17 cellular contexts compared by ENCODE assay signal in genomic region chr15:28890711-28891495, GRCh38. TPM values are rescaled to one million over a fixed set of nuclear protein-coding genes. Genes with fewer than 3 reads are reported as not detected.
A peak's percentile ranks its signal among the peaks of the same experiment; 100 is the strongest.
DNase-seq lines count a peak whose midpoint lies in the region; ATAC-seq, FAIRE-seq and TF ChIP-seq lines count a peak whose summit lies in the region.
"Had no signal": no experiment of that assay in that cellular context is flagged by ENCODE, and none has a peak within 500 bp of the region (broad histone marks: within the 10 kb centered on the region; RNA-seq: fewer than 3 reads in every experiment).

No MANE protein-coding gene starts in this region.

- no peak overlapping the region for H2AFZ ChIP-seq in K562 (ENCODE audit: low read depth, low read length)
- no peak overlapping the region for H2AFZ ChIP-seq in neural progenitor cell (replicated peaks)

- WGBS in K562 (ENCODE audit: insufficient coverage, low coverage, missing lambda C conversion rate) = 70% methylated on average over 15 of the region's 15 CpGs

- H3K9me3 ChIP-seq in K562 (replicated peaks; ENCODE audit: control insufficient read depth, insufficient read depth, low read depth, low read length) (no peaks in the 10 kb centered on the region), neural progenitor cell (ENCODE audit: low read depth) (no peaks in the 10 kb centered on the region)
- H3K9me3 ChIP-seq: thoracic aorta had no signal

- POLR2A ChIA-PET in K562 (lab: Yijun Ruan, JAX) = interaction anchor here (0.6 to 3.0 kb wide), 3 partner anchors 8 to 20 kb away, joined by 3 to 11 read pairs (median 4); no protein-coding TSS in a partner anchor
- POLR2A ChIA-PET in RWPE1 (lab: Yijun Ruan, JAX; ENCODE audit: low non-redundant PET) = no interaction called here

- H3K36me3 ChIP-seq in K562 (ENCODE audit: control insufficient read depth, insufficient read depth, low read length) = no peaks in the 10 kb centered on the region
- no peaks in the 10 kb centered on the region for H3K36me3 ChIP-seq in neural progenitor cell
- H3K36me3 ChIP-seq: thoracic aorta had no signal

- H3K4me2 ChIP-seq in K562 (ENCODE audit: insufficient read depth, low read length) = peak overlapping the region; percentile 24; the same call in 1 of the 2 replicates
- no peak overlapping the region for H3K4me2 ChIP-seq in neural progenitor cell

- no peaks in the 10 kb centered on the region for H3K9me1 ChIP-seq in K562 (ENCODE audit: control insufficient read depth, insufficient read depth, low read length)

- H3K36me3 Mint-ChIP-seq in T-helper 2 cell treated with Interferon-gamma antibody and Interleukin-4, amounts not matched to agents 5 μg/mL and 100 μg/mL, for 36 hours (ENCODE audit: low read depth) = no peaks in the 10 kb centered on the region
- peaks cover 20% of the 10 kb centered on the region for H3K36me3 Mint-ChIP-seq in neural progenitor cell

- H3K4me3 ChIP-seq in K562 = no peak overlapping the region
- H3K4me3 ChIP-seq in neural progenitor cell = no peak overlapping the region
- H3K4me3 ChIP-seq: SK-N-MC, thoracic aorta had no signal

- peaks cover 7% of the 10 kb centered on the region; the same call in 1 of the 2 replicates for H4K20me1 ChIP-seq in K562 (replicated peaks; ENCODE audit: control insufficient read depth, insufficient read depth, low read length)
- peaks cover 34% of the 10 kb centered on the region for H4K20me1 ChIP-seq in neural progenitor cell (ENCODE audit: low read depth)

- H3K27me3 ChIP-seq in K562 (ENCODE audit: control insufficient read depth in 2 of 2, insufficient read depth in 2 of 2, low read length in 2 of 2) (no peaks in the 10 kb centered on the region), neural progenitor cell (peaks cover 7% of the 10 kb centered on the region)

- ATAC-seq in K562 = no peak
- no peak for ATAC-seq in HG02973 (IDR thresholded peaks at IDR 0.05; ENCODE audit: unreplicated experiment)
- ATAC-seq: esophagus mucosa had no signal

- FAIRE-seq in K562 (lab: Jason Lieb, UNC) = peak; percentile 42
- FAIRE-seq: small intestine had no signal

- no peaks in the 10 kb centered on the region for H3K9me3 Mint-ChIP-seq in T-helper 2 cell treated with Interferon-gamma antibody and Interleukin-4, amounts not matched to agents 5 μg/mL and 100 μg/mL, for 36 hours
- H3K9me3 Mint-ChIP-seq in neural progenitor cell = peaks cover 14% of the 10 kb centered on the region

- H3K9ac ChIP-seq in K562 (ENCODE audit: insufficient read depth in 1 of 2, low read depth in 2 of 2, low read length in 2 of 2) (0 out of 4 replicates have a peak overlapping the region, but pooled peaks of 1 of the 2 experiments have one; percentile 45), neural progenitor cell (no peak overlapping the region)

- TF ChIP-seq RAD21 in K562 (CRISPR knock-in tag; conservative IDR thresholded peaks at IDR 0.05 in 1 of 2, IDR thresholded peaks at IDR 0.05 in 1 of 2) = no peak

- TF ChIP-seq EP300 in K562 (IDR thresholded peaks at IDR 0.05; ENCODE audit: low read length) = no peak

- no peaks in the 10 kb centered on the region for H3F3A ChIP-seq in neural progenitor cell (ENCODE audit: low read depth)

- no peak overlapping the region for H3K27ac ChIP-seq in K562 (ENCODE audit: extremely low read depth, low read depth, low read length)
- no peak overlapping the region for H3K27ac ChIP-seq in neural progenitor cell
- H3K27ac ChIP-seq in RWPE1 = no peak overlapping the region
- H3K27ac ChIP-seq: SK-N-MC, thoracic aorta had no signal

- H3K4me3 Mint-ChIP-seq in T-helper 2 cell treated with Interferon-gamma antibody and Interleukin-4, amounts not matched to agents 5 μg/mL and 100 μg/mL, for 36 hours = peak overlapping the region; percentile 63
- H3K4me3 Mint-ChIP-seq in neural progenitor cell = no peak overlapping the region

- H3K4me1 ChIP-seq in K562 (replicated peaks in 1 of 2; ENCODE audit: control insufficient read depth in 2 of 2, insufficient read depth in 2 of 2, low read length in 2 of 2) (peaks cover 25 to 38% of the 10 kb centered on the region in 2 experiments), neural progenitor cell (peaks cover 15% of the 10 kb centered on the region)

- CTCF ChIA-PET in K562 (lab: Yijun Ruan, JAX; ENCODE audit: low intra/inter-chr PET ratio) (no interaction called here), RWPE1 (lab: Yijun Ruan, JAX) (no interaction called here)

- BruUV-seq in K562 (replicated peaks; lab: Mats Ljungman, UMichigan) = TSS peak; percentile 11

- TF ChIP-seq POLR2A in K562 (conservative IDR thresholded peaks at IDR 0.05) = no peak

- peaks cover 19% of the 10 kb centered on the region for H3K27me3 Mint-ChIP-seq in T-helper 2 cell treated with Interferon-gamma antibody and Interleukin-4, amounts not matched to agents 5 μg/mL and 100 μg/mL, for 36 hours (ENCODE audit: low read depth)
- peaks cover 7% of the 10 kb centered on the region for H3K27me3 Mint-ChIP-seq in neural progenitor cell (ENCODE audit: insufficient read depth, low read depth)

- H3K4me1 Mint-ChIP-seq in T-helper 2 cell treated with Interferon-gamma antibody and Interleukin-4, amounts not matched to agents 5 μg/mL and 100 μg/mL, for 36 hours (ENCODE audit: low read depth) = peaks cover 21% of the 10 kb centered on the region
- H3K4me1 Mint-ChIP-seq in neural progenitor cell = peaks cover 28% of the 10 kb centered on the region

- H3K79me2 ChIP-seq in K562 (ENCODE audit: control insufficient read depth, insufficient read depth, low read length) = peaks cover 87% of the 10 kb centered on the region
- H3K79me2 ChIP-seq in neural progenitor cell (ENCODE audit: low read depth) = peaks cover 88% of the 10 kb centered on the region

- DNase-seq in activated CD4-positive, alpha-beta T cell treated with anti-CD3 and anti-CD28 coated beads for 48 hours = peak; percentile 36
- DNase-seq in activated CD4-positive, alpha-beta T cell treated with anti-CD3 and anti-CD28 coated beads for 4 hours = no peak
- no peak for DNase-seq in T-helper 2 cell treated with Interferon-gamma antibody and Interleukin-4, amounts not matched to agents 5 μg/mL and 100 μg/mL, for 36 hours (ENCODE audit: low spot score)
- DNase-seq in K562 (ENCODE audit: extremely low read depth in 1 of 4, low spot score in 3 of 4) (no peak), neural progenitor cell (ENCODE audit: low spot score) (no peak), RWPE1 (ENCODE audit: low spot score) (no peak), OCI-M1 (lab: John Stamatoyannopoulos, UW) (no peak)
- DNase-seq: activated gamma-delta T cell, COR-L47, H7, small intestine had no signal

- no peak for TF ChIP-seq CTCF in K562 (IDR thresholded peaks at IDR 0.05 in 2 of 3, conservative IDR thresholded peaks at IDR 0.05 in 1 of 3; ENCODE audit: insufficient read depth in 2 of 3, low read depth in 1 of 3, low read length in 3 of 3)
- TF ChIP-seq CTCF in neural progenitor cell (IDR thresholded peaks at IDR 0.05) = no peak
- TF ChIP-seq CTCF in RWPE1 (conservative IDR thresholded peaks at IDR 0.05; ENCODE audit: low read depth) = no peak

- intact Hi-C loops in K562 (cut with micrococcal nuclease) = no loop called here

- in situ Hi-C loops in K562 (cut with MboI) = no loop called here

- H3K27ac Mint-ChIP-seq in T-helper 2 cell treated with Interferon-gamma antibody and Interleukin-4, amounts not matched to agents 5 μg/mL and 100 μg/mL, for 36 hours = peak overlapping the region; percentile 81
- peak overlapping the region; percentile 24 for H3K27ac Mint-ChIP-seq in neural progenitor cell

RNA-seq across cellular contexts. Expression of gene APBA2, which starts 5.1 kb away (rescaled TPM):
- total RNA-seq in K562 (2011; cell fraction: chromatin; rRNA removed; ENCODE audit: low replicate concordance) = 105 and 234 TPM in 2 replicates
- 91.2 and 97.2 TPM in 2 replicates for total RNA-seq in K562 (2011; cell fraction: nucleolus; rRNA removed)
- total RNA-seq in K562 (2011; cell fraction: nucleoplasm; rRNA removed) = 85.9 and 89.9 TPM in 2 replicates
- total RNA-seq in K562 (2014; rRNA removed) (40.9 and 46.5 TPM in 2 replicates), K562 (2014; rRNA removed; fragmentation: Illumina TruSeq; extraction: Trizol) (10.4 and 13.6 TPM in 2 replicates), K562 (2015; rRNA removed; fragmentation: Illumina TruSeq; extraction: Trizol) (25.2 and 26.2 TPM in 2 replicates), K562 (2021) (30.8 and 32.5 TPM in 2 replicates), neural progenitor cell (ENCODE audit: low replicate concordance) (35.8 and 70.4 TPM in 2 replicates)
- polyA plus RNA-seq in K562 (2011; rRNA removed) (27.8 and 36.1 TPM in 2 replicates), K562 (2014; fragmentation: Illumina TruSeq; extraction: Trizol) (17.1 and 25.2 TPM in 2 replicates), K562 (2014; fragmentation: Nextera tagmentation; extraction: Ambion mirVana) (under 1 TPM; 0.24 to 0.35 TPM), K562 (2014; rRNA removed) (30.7 and 37.1 TPM in 2 replicates)
- 27.5 and 45.8 TPM in 2 replicates for polyA plus RNA-seq in K562 (2011; cell fraction: cytosol; rRNA removed)
- 70.5 and 109 TPM in 2 replicates for polyA plus RNA-seq in K562 (2011; cell fraction: nucleus; rRNA removed)
- 25.0 and 39.9 TPM in 2 replicates for polyA plus RNA-seq in K562 (2012)
- 21.7 and 35.1 TPM in 2 replicates for polyA minus RNA-seq in K562 (2011; rRNA and poly(A)+ RNA removed)
- polyA minus RNA-seq in K562 (2011; cell fraction: cytosol; rRNA and poly(A)+ RNA removed) = 28.8 and 31.9 TPM in 2 replicates
- polyA minus RNA-seq in K562 (2011; cell fraction: nucleus; rRNA and poly(A)+ RNA removed) = 25.7 and 46.8 TPM in 2 replicates

RNA-seq across cellular contexts. Expression of gene GOLGA6L7, which starts 42.5 kb away (rescaled TPM):
- 0.67 and 2.1 TPM in 2 replicates for total RNA-seq in K562 (2011; cell fraction: chromatin; rRNA removed; ENCODE audit: low replicate concordance)
- total RNA-seq in K562 (2011; cell fraction: nucleolus; rRNA removed) = 0.39 TPM in 1 of 2 replicates, not detected in the other
- 1.3 and 1.9 TPM in 2 replicates for total RNA-seq in K562 (2011; cell fraction: nucleoplasm; rRNA removed)
- not detected in 2 replicates for total RNA-seq in K562 (2014; rRNA removed)
- not detected in 2 replicates for total RNA-seq in K562 (2014; rRNA removed; fragmentation: Illumina TruSeq; extraction: Trizol)
- not detected in 2 replicates for total RNA-seq in K562 (2015; rRNA removed; fragmentation: Illumina TruSeq; extraction: Trizol)
- 0.11 TPM in 1 of 2 replicates, not detected in the other for total RNA-seq in K562 (2021)
- 0.11 and 0.42 TPM in 2 replicates for polyA plus RNA-seq in K562 (2011; rRNA removed)
- polyA plus RNA-seq in K562 (2011; cell fraction: cytosol; rRNA removed) = 0.38 TPM in 1 of 2 replicates, not detected in the other
- 0.26 and 0.86 TPM in 2 replicates for polyA plus RNA-seq in K562 (2011; cell fraction: nucleus; rRNA removed)
- polyA plus RNA-seq in K562 (2012) = 0.40 and 0.44 TPM in 2 replicates
- polyA plus RNA-seq in K562 (2014; fragmentation: Illumina TruSeq; extraction: Trizol) = not detected in 2 replicates
- polyA plus RNA-seq in K562 (2014; fragmentation: Nextera tagmentation; extraction: Ambion mirVana) = under 1 TPM in 1 of 2 experiments, not detected in 1; 0.14 TPM
- not detected in 2 replicates for polyA plus RNA-seq in K562 (2014; rRNA removed)
- 0.28 and 0.51 TPM in 2 replicates for polyA minus RNA-seq in K562 (2011; rRNA and poly(A)+ RNA removed)
- not detected in 2 replicates for polyA minus RNA-seq in K562 (2011; cell fraction: cytosol; rRNA and poly(A)+ RNA removed)
- polyA minus RNA-seq in K562 (2011; cell fraction: nucleus; rRNA and poly(A)+ RNA removed) = 0.56 TPM in 1 of 2 replicates, not detected in the other
- not detected in 2 replicates for total RNA-seq in neural progenitor cell (ENCODE audit: low replicate concordance)
- total RNA-seq: A172, esophagus mucosa, H7, omental fat pad, thoracic aorta had no signal
- polyA plus RNA-seq: small intestine had no signal
